In the genomic region with DNA sequence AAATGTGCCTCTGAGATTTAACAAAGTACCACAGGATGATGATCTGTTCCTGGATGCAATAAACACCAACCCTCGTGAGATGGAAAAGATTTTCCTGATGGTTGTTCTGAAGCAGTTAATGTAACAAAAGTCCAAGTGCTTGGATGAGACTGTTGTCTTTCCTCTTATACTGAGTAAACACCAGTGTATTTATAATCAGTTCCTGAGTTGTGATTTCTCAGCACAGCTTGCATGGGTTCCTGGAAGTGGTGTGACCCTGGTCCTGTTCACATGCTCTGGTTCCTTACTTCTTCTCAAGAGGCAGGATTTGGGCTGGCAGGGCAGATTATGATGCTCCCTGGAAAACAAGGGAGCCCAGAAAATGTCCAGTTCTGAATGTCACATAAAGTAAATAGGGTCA, we compare ENCODE assay signal across 26 cellular contexts.
"Had no signal": no experiment of that assay in that cellular context is flagged by ENCODE, and none has a peak within 500 bp of the region (broad histone marks: within the 10 kb centered on the region; RNA-seq: fewer than 3 reads in every experiment).

No MANE protein-coding gene starts in this region.

- DNase-seq: activated CD4-positive, alpha-beta memory T cell treated with anti-CD3 and anti-CD28 coated beads for 36 hours; activated CD4-positive, alpha-beta T cell treated with anti-CD3 and anti-CD28 coated beads, Interleukin-2, amount 10 ng/mL, durations not matched to agents 24 days and 14 days; activated CD4-positive, CD25-positive, alpha-beta regulatory T cell treated with anti-CD3 and anti-CD28 coated beads, Interleukin-2, amount 50 U/mL, for 72 hours; activated CD8-positive, alpha-beta memory T cell treated with anti-CD3 and anti-CD28 coated beads, Interleukin-2, amount 50 U/mL, for 4 hours; activated gamma-delta T cell treated with Interleukin-2 at 50 U/mL for 16 hours; activated naive CD4-positive, alpha-beta T cell treated with anti-CD3 and anti-CD28 coated beads, Interleukin-2, amount 50 U/mL, for 16 hours; activated T-cell treated with anti-CD3 and anti-CD28 coated beads, Interleukin-2, amount 50 U/mL, for 24 hours; amniotic stem cell; caudate nucleus; cortex of kidney; effector memory CD8-positive, alpha-beta T cell; erythroblast; foreskin melanocyte; heart right ventricle; kidney glomerular epithelial cell; lower lobe of right lung; naive B cell; nephron progenitor cell; ovary; stimulated activated CD4-positive, alpha-beta T cell treated with anti-CD3 and anti-CD28 coated beads, Interleukin-12 subunit alpha, Interleukin-12 subunit beta, amount 100 ng/mL, for 4 hours; stimulated activated CD4-positive, alpha-beta T cell treated with anti-CD3 and anti-CD28 coated beads, Interleukin-4, amount 100 ng/mL, for 1 hour; stimulated activated naive CD8-positive, alpha-beta T cell treated with anti-CD3 and anti-CD28 coated beads, Interleukin-15, Interleukin-2, amounts not matched to agents 100 U/mL and 50 U/mL, for 24 hours; T-helper 2 cell; testis had no signal

- H3K36me3 ChIP-seq: heart right ventricle, lower lobe of right lung, neutrophil, ovary had no signal

- H3K9me3 ChIP-seq: lower lobe of right lung, neutrophil, testis had no signal

- H3K27ac ChIP-seq: heart right ventricle, lower lobe of right lung, neutrophil, ovary, testis had no signal

- H3K27me3 ChIP-seq: heart right ventricle, neutrophil, ovary, testis had no signal

- H3K4me1 ChIP-seq: testis had no signal

- H3K4me3 ChIP-seq: heart right ventricle, lower lobe of right lung, ovary, skin epidermis, testis had no signal
